Comparison of ENCODE assay signal across 19 cellular contexts in genomic region chr3:106830334-106830733, GRCh38.
"Had no signal": no experiment of that assay in that cellular context is flagged by ENCODE, and none has a peak within 500 bp of the region (broad histone marks: within the 10 kb centered on the region; RNA-seq: fewer than 3 reads in every experiment).

No MANE protein-coding gene starts in this region.

- H3K27ac ChIP-seq: body of pancreas, cardiac muscle cell, lower lobe of right lung had no signal

- DNase-seq: activated CD4-positive, alpha-beta T cell treated with anti-CD3 and anti-CD28 coated beads, Interleukin-2, amount 10 ng/mL, durations not matched to agents 7 days and 5 days; activated CD4-positive, CD25-positive, alpha-beta regulatory T cell treated with anti-CD3 and anti-CD28 coated beads, Interleukin-2, amount 50 U/mL, for 72 hours; activated CD8-positive, alpha-beta memory T cell treated with anti-CD3 and anti-CD28 coated beads, Interleukin-2, amount 10 ng/mL, durations not matched to agents 7 days and 5 days; activated CD8-positive, alpha-beta T cell treated with anti-CD3 and anti-CD28 coated beads for 36 hours; activated effector memory CD4-positive, alpha-beta T cell treated with anti-CD3 and anti-CD28 coated beads, Interleukin-2, amount 50 U/mL, for 16 hours; activated naive CD4-positive, alpha-beta T cell treated with anti-CD3 and anti-CD28 coated beads, Interleukin-2, amount 10 ng/mL, durations not matched to agents 7 days and 5 days; activated T-cell treated with anti-CD3 and anti-CD28 coated beads for 4 hours; body of pancreas; erythroblast; foreskin melanocyte; immature natural killer cell; lower lobe of right lung; naive thymus-derived CD4-positive, alpha-beta T cell; stimulated activated CD4-positive, alpha-beta T cell treated with anti-CD3 and anti-CD28 coated beads, Interleukin-4, amount 100 ng/mL, for 1 hour; stimulated activated naive CD4-positive, alpha-beta T cell had no signal

- H3K27me3 Mint-ChIP-seq: activated CD8-positive, alpha-beta T cell treated with anti-CD3 and anti-CD28 coated beads for 36 hours; activated naive CD4-positive, alpha-beta T cell treated with anti-CD3 and anti-CD28 coated beads, Interleukin-2, amount 10 ng/mL, durations not matched to agents 7 days and 5 days had no signal

- H3K4me3 ChIP-seq: body of pancreas, cardiac muscle cell, lower lobe of right lung had no signal

- H3K36me3 Mint-ChIP-seq: activated CD8-positive, alpha-beta memory T cell treated with anti-CD3 and anti-CD28 coated beads, Interleukin-2, amount 10 ng/mL, durations not matched to agents 7 days and 5 days; activated naive CD4-positive, alpha-beta T cell treated with anti-CD3 and anti-CD28 coated beads, Interleukin-2, amount 10 ng/mL, durations not matched to agents 7 days and 5 days; immature natural killer cell; naive thymus-derived CD4-positive, alpha-beta T cell had no signal

- H3K27ac Mint-ChIP-seq: activated CD4-positive, alpha-beta T cell treated with anti-CD3 and anti-CD28 coated beads, Interleukin-2, amount 10 ng/mL, durations not matched to agents 7 days and 5 days; activated CD8-positive, alpha-beta memory T cell treated with anti-CD3 and anti-CD28 coated beads, Interleukin-2, amount 10 ng/mL, durations not matched to agents 7 days and 5 days; activated CD8-positive, alpha-beta T cell treated with anti-CD3 and anti-CD28 coated beads for 36 hours; activated naive CD4-positive, alpha-beta T cell treated with anti-CD3 and anti-CD28 coated beads, Interleukin-2, amount 10 ng/mL, durations not matched to agents 7 days and 5 days; immature natural killer cell; naive thymus-derived CD4-positive, alpha-beta T cell had no signal

- H3K36me3 ChIP-seq: cardiac muscle cell, lower lobe of right lung had no signal

- H3K9me3 Mint-ChIP-seq: activated naive CD4-positive, alpha-beta T cell treated with anti-CD3 and anti-CD28 coated beads, Interleukin-2, amount 10 ng/mL, durations not matched to agents 7 days and 5 days had no signal

- H3K4me1 ChIP-seq: body of pancreas, lower lobe of right lung had no signal

- H3K4me3 Mint-ChIP-seq: activated CD4-positive, alpha-beta T cell treated with anti-CD3 and anti-CD28 coated beads, Interleukin-2, amount 10 ng/mL, durations not matched to agents 7 days and 5 days; activated CD8-positive, alpha-beta memory T cell treated with anti-CD3 and anti-CD28 coated beads, Interleukin-2, amount 10 ng/mL, durations not matched to agents 7 days and 5 days; activated CD8-positive, alpha-beta T cell treated with anti-CD3 and anti-CD28 coated beads for 36 hours; activated naive CD4-positive, alpha-beta T cell treated with anti-CD3 and anti-CD28 coated beads, Interleukin-2, amount 10 ng/mL, durations not matched to agents 7 days and 5 days; immature natural killer cell; naive thymus-derived CD4-positive, alpha-beta T cell; neural crest cell had no signal

- H3K4me1 Mint-ChIP-seq: immature natural killer cell had no signal

- H3K27me3 ChIP-seq: body of pancreas, cardiac muscle cell had no signal

- H3K9me3 ChIP-seq: body of pancreas, lower lobe of right lung had no signal

- ATAC-seq: activated CD8-positive, alpha-beta memory T cell treated with anti-CD3 and anti-CD28 coated beads, Interleukin-2, amount 10 ng/mL, durations not matched to agents 7 days and 5 days; activated CD8-positive, alpha-beta T cell treated with anti-CD3 and anti-CD28 coated beads for 36 hours; body of pancreas; left lobe of liver; lower lobe of right lung; naive thymus-derived CD4-positive, alpha-beta T cell; sciatic nerve had no signal
